22 cellular contexts compared by ENCODE assay signal in the genomic region with DNA sequence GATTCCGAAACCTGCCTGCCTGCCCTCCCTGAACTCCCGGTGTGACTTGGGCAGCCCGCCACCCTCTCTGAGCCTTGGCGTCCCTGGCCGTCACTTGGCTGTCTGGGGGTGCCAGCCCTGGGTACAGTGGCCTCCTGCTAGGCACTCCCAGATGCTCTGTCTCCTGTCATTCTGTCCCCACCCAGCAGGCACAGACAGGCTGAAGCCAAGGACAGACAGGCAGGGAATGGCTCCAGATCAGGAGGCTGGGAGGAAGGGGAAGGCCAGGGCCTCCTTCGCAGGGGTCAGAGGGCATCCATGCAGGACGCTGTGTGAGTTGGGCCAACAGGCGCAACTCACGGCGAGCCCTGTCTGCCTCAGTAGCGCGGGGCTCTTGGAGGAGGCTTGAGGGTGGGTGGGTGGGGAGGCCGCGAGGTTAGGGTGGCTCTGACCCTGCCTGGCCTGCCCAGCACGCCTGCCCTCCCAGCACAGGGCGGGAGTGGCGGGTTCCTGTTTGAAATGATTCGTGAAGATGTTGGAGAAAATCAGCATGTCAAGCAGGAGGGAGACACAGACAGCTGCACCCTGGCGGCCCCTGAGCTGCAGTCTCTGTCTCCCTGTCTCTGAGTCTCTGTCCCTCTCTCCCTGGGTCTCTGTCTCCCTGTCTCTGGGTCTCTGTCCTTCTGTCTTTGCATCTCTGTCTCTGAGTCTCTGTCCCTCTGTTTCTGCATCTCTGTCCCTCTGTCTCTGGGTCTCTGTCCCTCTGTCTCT. TPM values are rescaled to one million over a fixed set of nuclear protein-coding genes. Genes with fewer than 3 reads are reported as not detected.
DNase-seq lines count a peak whose midpoint lies in the region; ATAC-seq, FAIRE-seq and TF ChIP-seq lines count a peak whose summit lies in the region.
"Had no signal": no experiment of that assay in that cellular context is flagged by ENCODE, and none has a peak within 500 bp of the region (broad histone marks: within the 10 kb centered on the region; RNA-seq: fewer than 3 reads in every experiment).

No MANE protein-coding gene starts in this region.

- TF ChIP-seq CTCF in HEK293 (tag by site-specific recombination; IDR thresholded peaks at IDR 0.05) (no peak), ascending aorta (IDR thresholded peaks at IDR 0.05) (no peak), thoracic aorta (IDR thresholded peaks at IDR 0.05) (no peak), pancreas (IDR thresholded peaks at IDR 0.05) (no peak)

- no peak overlapping the region for H3K4me3 Mint-ChIP-seq in memory B cell
- H3K4me3 Mint-ChIP-seq: activated T-cell treated with anti-CD3 and anti-CD28 coated beads, Interleukin-2, amount 50 U/mL, for 72 hours had no signal

- peak overlapping the region; percentile 6 for H3K27ac Mint-ChIP-seq in memory B cell
- H3K27ac Mint-ChIP-seq: activated T-cell treated with anti-CD3 and anti-CD28 coated beads, Interleukin-2, amount 50 U/mL, for 72 hours had no signal

- H3K27me3 ChIP-seq in ascending aorta (no peaks in the 10 kb centered on the region), thoracic aorta (replicated peaks; ENCODE audit: insufficient read depth) (no peaks in the 10 kb centered on the region), pancreas (no peaks in the 10 kb centered on the region)
- H3K27me3 ChIP-seq: esophagus muscularis mucosa, suprapubic skin had no signal

- peaks cover 7% of the 10 kb centered on the region for H3K27me3 Mint-ChIP-seq in memory B cell

- no peak overlapping the region for H3K27ac ChIP-seq in HEK293 (ENCODE audit: extremely low read depth, low read depth, low read length)
- peak overlapping the region; percentile 94 to 95 for H3K27ac ChIP-seq in ascending aorta
- peak overlapping the region; percentile 87 to 92 for H3K27ac ChIP-seq in thoracic aorta
- H3K27ac ChIP-seq in pancreas = no peak overlapping the region
- H3K27ac ChIP-seq: HL-60, suprapubic skin had no signal

- no peaks in the 10 kb centered on the region for H3K36me3 ChIP-seq in HEK293 (ENCODE audit: control insufficient read depth in 2 of 2, insufficient read depth in 1 of 2, low read length in 2 of 2)
- H3K36me3 ChIP-seq in ascending aorta = no peaks in the 10 kb centered on the region
- H3K36me3 ChIP-seq in thoracic aorta = no peaks in the 10 kb centered on the region
- H3K36me3 ChIP-seq in pancreas = no peaks in the 10 kb centered on the region
- H3K36me3 ChIP-seq: esophagus muscularis mucosa, suprapubic skin had no signal

- FAIRE-seq in pancreas (lab: Jason Lieb, UNC) = no peak
- FAIRE-seq: RCC 7860 had no signal

- H3K4me1 ChIP-seq in HEK293 (ENCODE audit: control insufficient read depth, insufficient read depth, low read length) = no peaks in the 10 kb centered on the region
- peaks cover 14 to 45% of the 10 kb centered on the region in 2 donors for H3K4me1 ChIP-seq in ascending aorta
- H3K4me1 ChIP-seq in thoracic aorta (ENCODE audit: control insufficient read depth in 1 of 2, low read depth in 2 of 2) = peaks cover 26 to 55% of the 10 kb centered on the region in 2 donors
- H3K4me1 ChIP-seq in pancreas = no peaks in the 10 kb centered on the region

- no peak overlapping the region for H3K4me3 ChIP-seq in HEK293 (ENCODE audit: low read depth, low read length)
- no peak overlapping the region for H3K4me3 ChIP-seq in ascending aorta
- no peak overlapping the region for H3K4me3 ChIP-seq in thoracic aorta
- H3K4me3 ChIP-seq in pancreas = no peak overlapping the region
- H3K4me3 ChIP-seq: esophagus muscularis mucosa, suprapubic skin had no signal

- H3K9me3 ChIP-seq in HEK293 (ENCODE audit: control insufficient read depth, insufficient read depth, low read depth, low read length) = no peaks in the 10 kb centered on the region
- no peaks in the 10 kb centered on the region for H3K9me3 ChIP-seq in ascending aorta
- H3K9me3 ChIP-seq in thoracic aorta = no peaks in the 10 kb centered on the region
- no peaks in the 10 kb centered on the region for H3K9me3 ChIP-seq in pancreas
- H3K9me3 ChIP-seq: esophagus muscularis mucosa, suprapubic skin had no signal

- intact Hi-C loops in ascending aorta (cut with DNase I) (no loop called here), pancreas (cut with DNase I) (no loop called here)

- WGBS in pancreas, 2 donors = 84 to 89% methylated on average over 13 to 19 of the region's 19 CpGs

- CTCF ChIA-PET in HEK293 (lab: Yijun Ruan, JAX) = no interaction called here

- H3K36me3 Mint-ChIP-seq in memory B cell = peaks cover 14% of the 10 kb centered on the region

- no peak for ATAC-seq in memory B cell (ENCODE audit: low read depth)
- no peak for ATAC-seq in thoracic aorta (ENCODE audit: insufficient number of reproducible peaks, low FRiP score, low read depth)
- no peak for ATAC-seq in GM18867 (IDR thresholded peaks at IDR 0.05; ENCODE audit: unreplicated experiment)
- ATAC-seq in pancreas = no peak
- ATAC-seq: activated T-cell treated with anti-CD3 and anti-CD28 coated beads, Interleukin-2, amount 50 U/mL, for 72 hours had no signal

- DNase-seq in ascending aorta (ENCODE audit: low spot score in 2 of 2) (no peak), memory B cell (ENCODE audit: low spot score in 2 of 2) (no peak), thoracic aorta (ENCODE audit: low spot score) (no peak), pancreas (no peak)
- no peak for DNase-seq in stimulated activated naive CD4-positive, alpha-beta T cell (lab: John Stamatoyannopoulos, UW)
- DNase-seq: activated CD4-positive, alpha-beta T cell treated with anti-CD3 and anti-CD28 coated beads for 48 hours; activated naive CD4-positive, alpha-beta T cell treated with anti-CD3 and anti-CD28 coated beads, Interleukin-2, amount 50 U/mL, for 16 hours; activated T-cell treated with anti-CD3 and anti-CD28 coated beads, Interleukin-2, amount 50 U/mL, for 72 hours; aorta; COR-L47; DMS79; effector CD8-positive, alpha-beta T cell; kidney glomerular epithelial cell; mesendoderm; NCI-H526; T-helper 2 cell had no signal

- POLR2A ChIA-PET in HEK293 (lab: Yijun Ruan, JAX) = no interaction called here

- H3K9me3 Mint-ChIP-seq in memory B cell = peaks cover 7% of the 10 kb centered on the region

- H3K4me1 Mint-ChIP-seq in memory B cell = peaks cover 41% of the 10 kb centered on the region

TF ChIP-seq in HEK293, 187 proteins besides CTCF, POLR2A, EP300 and RAD21:
- TF ChIP-seq HOXC10 (CRISPR knock-in tag; IDR thresholded peaks at IDR 0.05) (no peak), ZFP3 (tag by site-specific recombination; IDR thresholded peaks at IDR 0.05; ENCODE audit: low read depth) (no peak), ZNF274 (IDR thresholded peaks at IDR 0.05; ENCODE audit: low read length) (no peak), ZNF274 (tag by site-specific recombination; IDR thresholded peaks at IDR 0.05; ENCODE audit: borderline replicate concordance) (no peak), ZNF311 (tag by site-specific recombination; IDR thresholded peaks at IDR 0.05; ENCODE audit: borderline replicate concordance) (no peak), ZNF792 (tag by site-specific recombination; IDR thresholded peaks at IDR 0.05) (no peak), ZNF600 (tag by site-specific recombination; IDR thresholded peaks at IDR 0.05) (peak; percentile 59), ZNF221 (tag by site-specific recombination; IDR thresholded peaks at IDR 0.05; ENCODE audit: borderline replicate concordance) (no peak), KLF8 (tag by site-specific recombination; IDR thresholded peaks at IDR 0.05) (no peak), ZNF501 (tag by site-specific recombination; IDR thresholded peaks at IDR 0.05) (no peak), ZNF266 (tag by site-specific recombination; IDR thresholded peaks at IDR 0.05; ENCODE audit: low read depth) (no peak), ZNF184 (tag by site-specific recombination; IDR thresholded peaks at IDR 0.05) (no peak), GLIS1 (tag by site-specific recombination; IDR thresholded peaks at IDR 0.05) (peak; percentile 39; the same call in 1 of the 2 replicates), ZNF560 (tag by site-specific recombination; IDR thresholded peaks at IDR 0.05; ENCODE audit: borderline replicate concordance) (no peak)

RNA-seq across cellular contexts. Expression of a gene that starts 19.7 kb away (rescaled TPM):
- total RNA-seq in ascending aorta (52.8 TPM), thoracic aorta (10 to 100 TPM; 11.2 to 24.5 TPM), pancreas (1 to 10 TPM; 4.6 to 7.8 (median 6.0) TPM)
- polyA plus RNA-seq in pancreas = 1 to 10 TPM; 3.2 to 4.1 TPM

RNA-seq across cellular contexts. Expression of a gene that starts 27.0 kb away (rescaled TPM):
- total RNA-seq in ascending aorta (10.0 TPM), thoracic aorta (10 to 100 TPM in 1 of 2 donors, 1 to 10 TPM in 1; 8.7 to 11.2 TPM), pancreas (1 to 10 TPM; 5.2 to 8.1 (median 6.5) TPM)
- 10 to 100 TPM; 12.4 to 18.1 TPM for polyA plus RNA-seq in pancreas

RNA-seq across cellular contexts. Expression of a gene that starts 43.8 kb away (rescaled TPM):
- total RNA-seq in ascending aorta = not detected
- total RNA-seq in thoracic aorta = 1 to 10 TPM; 3.2 to 6.5 TPM
- 1 to 10 TPM in 2 of 6 donors, under 1 TPM in 4; 0.56 to 4.4 (median 0.94) TPM for total RNA-seq in pancreas
- 1 to 10 TPM; 5.2 to 8.9 TPM for polyA plus RNA-seq in pancreas

RNA-seq across cellular contexts. Expression of a gene that starts 49.9 kb away (rescaled TPM):
- total RNA-seq in ascending aorta (638 TPM), thoracic aorta (1,000 to 10,000 TPM in 1 of 2 donors, 10 to 100 TPM in 1; 85.9 to 1,063 TPM), pancreas (1 to 10 TPM in 5 of 6 donors, under 1 TPM in 1; 0.87 to 9.1 (median 4.1) TPM)
- 10 to 100 TPM in 1 of 2 donors, 1 to 10 TPM in 1; 9.6 to 20.3 TPM for polyA plus RNA-seq in pancreas
- total RNA-seq: activated T-cell treated with anti-CD3 and anti-CD28 coated beads, Interleukin-2, amount 50 U/mL, for 72 hours had no signal

Comparison
In these comparisons a context has a peak if more than half of its experiments do, and no peak if none do; other contexts are left out.
1. H3K27ac ChIP-seq: peak in ascending aorta (2 of 2) and thoracic aorta (2 of 2); none in HEK293 (single experiment) and pancreas (0 of 4).